8 cellular contexts compared by ENCODE assay signal in the genomic region with DNA sequence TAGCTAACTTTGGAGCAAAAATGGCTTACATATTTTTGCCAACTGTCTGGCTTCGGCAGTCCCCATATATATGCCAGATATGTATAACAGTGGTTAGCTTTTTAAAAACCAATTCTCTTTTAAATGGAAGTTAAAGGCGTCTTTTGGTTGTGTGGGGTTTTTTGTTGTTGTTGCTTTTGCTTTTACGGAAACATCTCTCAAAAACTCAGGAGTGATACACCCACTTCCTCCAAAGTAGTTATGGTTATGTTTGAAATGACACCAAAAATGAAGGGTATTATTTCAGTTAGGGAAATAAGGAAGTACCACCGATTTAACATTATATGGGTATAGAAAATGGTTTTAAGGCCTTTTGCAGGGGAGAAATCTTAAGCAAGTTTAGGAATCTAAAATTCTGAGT. TPM values are rescaled to one million over a fixed set of nuclear protein-coding genes. Genes with fewer than 3 reads are reported as not detected.
DNase-seq lines count a peak whose midpoint lies in the region; ATAC-seq and TF ChIP-seq lines count a peak whose summit lies in the region.

No MANE protein-coding gene starts in this region.

- peaks cover under 1 to 25% (median 7%) of the 10 kb centered on the region in 4 donors for H3K36me3 ChIP-seq in sigmoid colon

- H3K4me3 ChIP-seq in GM08714 (ENCODE audit: low read length) (peak overlapping the region; percentile 93; the same call in 1 of the 2 replicates), sigmoid colon (peak overlapping the region in 3 of 4 donors; percentile 78 to 88 (median 83))

- H3K9me3 Mint-ChIP-seq in effector memory CD8-positive, alpha-beta T cell: no peaks in the 10 kb centered on the region

- H3K36me3 Mint-ChIP-seq in effector memory CD8-positive, alpha-beta T cell (ENCODE audit: insufficient read depth): peaks cover 42% of the 10 kb centered on the region

- H3K4me1 ChIP-seq in sigmoid colon: peaks cover 0 to 56% (median 48%) of the 10 kb centered on the region in 4 donors

- no peak for TF ChIP-seq CTCF in sigmoid colon (IDR thresholded peaks at IDR 0.05)

- DNase-seq in OCI-M1 (lab: John Stamatoyannopoulos, UW): peak; percentile 45
- DNase-seq in effector memory CD8-positive, alpha-beta T cell: no peak
- no peak for DNase-seq in sigmoid colon
- DNase-seq in cerebellum (ENCODE audit: low spot score): no peak
- DNase-seq in COR-L47 (lab: John Stamatoyannopoulos, UW): no peak

- no peaks in the 10 kb centered on the region for H3K9me3 ChIP-seq in sigmoid colon

- H3K4me3 Mint-ChIP-seq in effector memory CD8-positive, alpha-beta T cell: peak overlapping the region; percentile 91 to 98

- no peak for TF ChIP-seq EP300 in sigmoid colon (IDR thresholded peaks at IDR 0.05)

- peak overlapping the region; percentile 96 to 99 (median 98) for H3K27ac ChIP-seq in sigmoid colon

- 9 to 22% methylated on average over 4 of the region's 4 CpGs for WGBS in sigmoid colon, 2 donors

- no peak for ATAC-seq in effector memory CD8-positive, alpha-beta T cell (replicated peaks)
- ATAC-seq in HG03439 (IDR thresholded peaks at IDR 0.05; ENCODE audit: unreplicated experiment) (no peak), HG03139 (IDR thresholded peaks at IDR 0.05; ENCODE audit: unreplicated experiment) (no peak)

- no peaks in the 10 kb centered on the region for H3K27me3 Mint-ChIP-seq in effector memory CD8-positive, alpha-beta T cell

- peaks cover 41 to 51% of the 10 kb centered on the region in 2 donors for H3K4me1 Mint-ChIP-seq in effector memory CD8-positive, alpha-beta T cell (ENCODE audit: low read depth in 2 of 2)

- H3K27me3 ChIP-seq in sigmoid colon: no peaks in the 10 kb centered on the region

- no peak for TF ChIP-seq POLR2A in sigmoid colon (IDR thresholded peaks at IDR 0.05)

- peak overlapping the region; percentile 96 to 99 for H3K27ac Mint-ChIP-seq in effector memory CD8-positive, alpha-beta T cell

- intact Hi-C loops in sigmoid colon (cut with DNase I): loop anchor here (5.0 kb wide), 1 partner anchor 208 kb away; no protein-coding TSS in a partner anchor

RNA-seq across cellular contexts. Expression of gene CNOT8, which starts 2.3 kb away (rescaled TPM):
- total RNA-seq in sigmoid colon (10 to 100 TPM; 51.8 to 80.6 (median 70.1) TPM), cerebellum (60.9 TPM)
- 10 to 100 TPM; 51.6 to 53.5 (median 52.8) TPM for polyA plus RNA-seq in sigmoid colon

RNA-seq across cellular contexts. Expression of gene FAXDC2, which starts 10.4 kb away (rescaled TPM):
- total RNA-seq in sigmoid colon (100 to 1,000 TPM in 1 of 4 donors, 10 to 100 TPM in 3; 67.3 to 118 (median 90.6) TPM), cerebellum (9.4 TPM)
- 10 to 100 TPM; 13.3 to 30.0 (median 19.4) TPM for polyA plus RNA-seq in sigmoid colon
